In genomic region chr15:85616549-85616948, GRCh38 we compare ENCODE assay signal across 13 cellular contexts.
DNase-seq lines count a peak whose midpoint lies in the region; ATAC-seq and TF ChIP-seq lines count a peak whose summit lies in the region.
"Had no signal": no experiment of that assay in that cellular context is flagged by ENCODE, and none has a peak within 500 bp of the region (broad histone marks: within the 10 kb centered on the region; RNA-seq: fewer than 3 reads in every experiment).

No MANE protein-coding gene starts in this region.

- H3K4me2 ChIP-seq in GM23338 (peak overlapping the region; percentile 56), hepatocyte (peak overlapping the region; percentile 74)

- ATAC-seq in GM23338 (no peak), HG02678 (IDR thresholded peaks at IDR 0.05; ENCODE audit: unreplicated experiment) (no peak)

- intact Hi-C loops in posterior vena cava (cut with DNase I), result no loop called here

- H3K4me3 ChIP-seq in GM23338 (0 out of 2 replicates have a peak overlapping the region, but pooled peaks have one; percentile 25), hepatocyte (no peak overlapping the region), suprapubic skin (no peak overlapping the region)
- H3K4me3 ChIP-seq: cardiac muscle cell had no signal

- H3F3A ChIP-seq in GM23338 (replicated peaks; ENCODE audit: low read depth), result no peaks in the 10 kb centered on the region

- H3K4me1 Mint-ChIP-seq in GM23338 (peaks cover 2% of the 10 kb centered on the region), chondrocyte (ENCODE audit: low read depth) (peaks cover 21% of the 10 kb centered on the region)

- H3K36me3 ChIP-seq in GM23338 (ENCODE audit: insufficient read depth) (no peaks in the 10 kb centered on the region), hepatocyte (replicated peaks; ENCODE audit: insufficient read depth, low read depth) (no peaks in the 10 kb centered on the region), suprapubic skin (no peaks in the 10 kb centered on the region)

- H3K27me3 ChIP-seq in GM23338 (ENCODE audit: insufficient read depth) (no peaks in the 10 kb centered on the region), hepatocyte (no peaks in the 10 kb centered on the region), suprapubic skin (no peaks in the 10 kb centered on the region)
- H3K27me3 ChIP-seq: cardiac muscle cell had no signal

- H4K20me1 ChIP-seq in GM23338 (replicated peaks; ENCODE audit: insufficient read depth) (no peaks in the 10 kb centered on the region), hepatocyte (ENCODE audit: insufficient read depth, poor library complexity, severe bottlenecking) (no peaks in the 10 kb centered on the region)

- TF ChIP-seq CTCF in GM23338 (conservative IDR thresholded peaks at IDR 0.05; ENCODE audit: low read depth in 2 of 2) (no peak), chondrocyte (IDR thresholded peaks at IDR 0.05) (no peak), hepatocyte (IDR thresholded peaks at IDR 0.05; ENCODE audit: poor library complexity) (no peak), suprapubic skin (IDR thresholded peaks at IDR 0.05) (no peak)

- H3K79me2 ChIP-seq in GM23338 (replicated peaks; ENCODE audit: insufficient read depth) (peaks cover 5% of the 10 kb centered on the region), hepatocyte (peaks cover 30% of the 10 kb centered on the region)

- H2AFZ ChIP-seq in GM23338 (no peak overlapping the region), hepatocyte (no peak overlapping the region)

- no peaks in the 10 kb centered on the region for H3K36me3 Mint-ChIP-seq in GM23338 (ENCODE audit: low read depth)
- H3K36me3 Mint-ChIP-seq in chondrocyte (ENCODE audit: low read depth), result no peaks in the 10 kb centered on the region

- H3K4me1 ChIP-seq in GM23338 (ENCODE audit: insufficient read depth), result peaks cover 47% of the 10 kb centered on the region
- peaks cover 48% of the 10 kb centered on the region for H3K4me1 ChIP-seq in hepatocyte (ENCODE audit: insufficient read depth)
- H3K4me1 ChIP-seq in suprapubic skin, result peaks cover 52% of the 10 kb centered on the region

- no peak for TF ChIP-seq POLR2A in suprapubic skin (IDR thresholded peaks at IDR 0.05)

- H3K9me3 Mint-ChIP-seq in GM23338, result no peaks in the 10 kb centered on the region
- no peaks in the 10 kb centered on the region for H3K9me3 Mint-ChIP-seq in chondrocyte (ENCODE audit: low read depth)
- H3K9me3 Mint-ChIP-seq: activated T-helper 17 cell treated with anti-CD3 and anti-CD28 coated beads, Interleukin-2, amount 50 U/mL, for 72 hours had no signal

- H3K27me3 Mint-ChIP-seq in GM23338 (ENCODE audit: insufficient read depth, low read depth, poor library complexity), result no peaks in the 10 kb centered on the region
- H3K27me3 Mint-ChIP-seq in chondrocyte (ENCODE audit: low read depth), result no peaks in the 10 kb centered on the region
- H3K27me3 Mint-ChIP-seq: activated T-helper 17 cell treated with anti-CD3 and anti-CD28 coated beads, Interleukin-2, amount 50 U/mL, for 72 hours had no signal

- H3K9me3 ChIP-seq in hepatocyte (ENCODE audit: low read depth) (no peaks in the 10 kb centered on the region), suprapubic skin (no peaks in the 10 kb centered on the region)

- H3K27ac ChIP-seq in GM23338 (ENCODE audit: low read depth) (no peak overlapping the region), hepatocyte (peak overlapping the region; percentile 67), suprapubic skin (peak overlapping the region; percentile 77)

- H3K4me3 Mint-ChIP-seq in GM23338 (no peak overlapping the region), chondrocyte (ENCODE audit: unreplicated experiment) (no peak overlapping the region)
- H3K4me3 Mint-ChIP-seq: activated T-helper 17 cell treated with anti-CD3 and anti-CD28 coated beads, Interleukin-2, amount 50 U/mL, for 72 hours had no signal

- DNase-seq in GM23338 (ENCODE audit: low spot score), result no peak
- no peak for DNase-seq in chondrocyte (ENCODE audit: low spot score)
- no peak for DNase-seq in hepatocyte (ENCODE audit: low spot score)
- DNase-seq in suprapubic skin (ENCODE audit: low spot score in 2 of 2), result no peak
- DNase-seq in posterior vena cava (ENCODE audit: low spot score), result no peak
- DNase-seq in activated CD4-positive, alpha-beta T cell treated with anti-CD3 and anti-CD28 coated beads, Interleukin-2, amount 50 U/mL, for 48 hours, result no peak
- no peak for DNase-seq in NCI-H1436 treated with DMSO at 0.1 percent for 48 hours (lab: John Stamatoyannopoulos, UW)
- DNase-seq: COR-L47, NCI-H1092, nucleus accumbens had no signal

- H3K27ac Mint-ChIP-seq in GM23338 (peak overlapping the region; percentile 12), chondrocyte (ENCODE audit: unreplicated experiment) (peak overlapping the region; percentile 70)
- H3K27ac Mint-ChIP-seq: activated T-helper 17 cell treated with anti-CD3 and anti-CD28 coated beads, Interleukin-2, amount 50 U/mL, for 72 hours had no signal

- H3K9me2 ChIP-seq in GM23338 (ENCODE audit: insufficient read depth) (no peaks in the 10 kb centered on the region), hepatocyte (replicated peaks; ENCODE audit: insufficient read depth) (no peaks in the 10 kb centered on the region)

- TF ChIP-seq EP300 in suprapubic skin (IDR thresholded peaks at IDR 0.05), result no peak

TF ChIP-seq in GM23338, 12 proteins besides CTCF, POLR2A, EP300 and RAD21:
- TF ChIP-seq EZH2 (IDR thresholded peaks at IDR 0.05; ENCODE audit: low read depth, unreplicated experiment) (no peak), POLR2AphosphoS5 (IDR thresholded peaks at IDR 0.05; ENCODE audit: low read depth) (no peak), ZNF114 (CRISPR knock-in tag; IDR thresholded peaks at IDR 0.05) (no peak), ETS1 (IDR thresholded peaks at IDR 0.05) (no peak), REST (IDR thresholded peaks at IDR 0.05; ENCODE audit: unreplicated experiment) (no peak), CREB1 (CRISPR knock-in tag; IDR thresholded peaks at IDR 0.05; ENCODE audit: low read depth) (no peak), ZNF331 (CRISPR knock-in tag; IDR thresholded peaks at IDR 0.05; ENCODE audit: low read depth) (no peak), STAT1 (IDR thresholded peaks at IDR 0.05; ENCODE audit: unreplicated experiment) (no peak), NANOG (IDR thresholded peaks at IDR 0.05; ENCODE audit: borderline replicate concordance) (no peak), EZH2phosphoT487 (IDR thresholded peaks at IDR 0.05; ENCODE audit: unreplicated experiment) (no peak), JUNB (IDR thresholded peaks at IDR 0.05; ENCODE audit: unreplicated experiment) (no peak)
